In the genomic region with DNA sequence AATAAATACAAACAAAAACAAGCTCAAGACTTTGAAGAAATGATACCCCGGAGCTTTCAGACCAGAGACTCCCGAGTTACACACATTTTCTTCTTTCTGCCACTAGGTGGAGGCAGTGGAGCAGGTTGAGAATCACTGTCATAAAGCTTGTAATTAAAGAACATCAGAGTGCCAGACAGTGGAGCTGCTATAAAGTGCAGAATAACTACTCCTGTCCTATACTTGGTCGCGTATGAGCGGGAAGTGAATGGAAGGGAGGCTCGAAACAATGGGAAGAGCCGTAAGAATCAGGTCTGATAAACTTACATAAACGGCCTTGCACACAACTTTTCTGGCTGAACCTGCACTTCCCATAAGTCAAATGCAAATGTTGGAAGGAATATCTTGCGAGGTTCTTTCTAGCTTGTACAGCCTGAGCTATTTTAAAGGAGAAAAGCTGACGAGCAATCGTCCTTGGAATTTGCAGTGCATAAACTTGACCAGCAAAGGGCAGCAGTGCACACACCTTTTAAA, we compare ENCODE assay signal across 8 cellular contexts.
DNase-seq lines count a peak whose midpoint lies in the region; ATAC-seq, FAIRE-seq and TF ChIP-seq lines count a peak whose summit lies in the region.

No MANE protein-coding gene starts in this region.

- H3K4me2 ChIP-seq in GM23338 = no peak overlapping the region

- H3K9me3 Mint-ChIP-seq in GM23338 (no peaks in the 10 kb centered on the region), WTC11 (peaks cover 10% of the 10 kb centered on the region)

- no peak overlapping the region for H3K27ac Mint-ChIP-seq in GM23338
- H3K27ac Mint-ChIP-seq in WTC11 = no peak overlapping the region

- H3K36me3 ChIP-seq in GM23338 (ENCODE audit: insufficient read depth) (no peaks in the 10 kb centered on the region), pancreas (no peaks in the 10 kb centered on the region)

- H3K27me3 ChIP-seq in GM23338 (ENCODE audit: insufficient read depth) (no peaks in the 10 kb centered on the region), pancreas (no peaks in the 10 kb centered on the region)

- H2AFZ ChIP-seq in GM23338 = no peak overlapping the region

- H3K4me3 Mint-ChIP-seq in GM23338 = no peak overlapping the region
- no peak overlapping the region for H3K4me3 Mint-ChIP-seq in WTC11

- WGBS in pancreas, 2 donors = 4 to 5% methylated on average over 11 of the region's 11 CpGs

- H3K9me3 ChIP-seq in pancreas = no peaks in the 10 kb centered on the region

- H3K4me3 ChIP-seq in GM23338 (no peak overlapping the region), foreskin fibroblast (ENCODE audit: low read depth in 1 of 2, low read length in 2 of 2) (no peak overlapping the region), pancreas (no peak overlapping the region)

- FAIRE-seq in pancreas (lab: Jason Lieb, UNC) = peak; percentile 70

- H3K9me2 ChIP-seq in GM23338 (ENCODE audit: insufficient read depth) = no peaks in the 10 kb centered on the region

- DNase-seq in DMS 273 treated with DMSO at 0.1 percent for 48 hours (lab: John Stamatoyannopoulos, UW) (peak; percentile 8), GM23338 (ENCODE audit: low spot score) (peak; percentile 80), NCI-H2081 treated with DMSO at 0.1 percent for 48 hours (lab: John Stamatoyannopoulos, UW) (peak; percentile 66), WTC11 (ENCODE audit: low spot score) (peak; percentile 23), foreskin fibroblast (peak; percentile 20 to 66), pancreas (peak in 3 of 6 donors; percentile 18 to 43 (median 27))

- H4K20me1 ChIP-seq in GM23338 (replicated peaks; ENCODE audit: insufficient read depth) = no peaks in the 10 kb centered on the region

- H3K4me1 Mint-ChIP-seq in GM23338 (peaks cover 14% of the 10 kb centered on the region), WTC11 (peaks cover 7% of the 10 kb centered on the region)

- ATAC-seq in GM23338 (peak; percentile 79), WTC11 (peak; percentile 74), pancreas (peak; percentile 80 to 98 (median 90)), GM21576 (IDR thresholded peaks at IDR 0.05; ENCODE audit: unreplicated experiment) (no peak), HG03135 (IDR thresholded peaks at IDR 0.05; ENCODE audit: unreplicated experiment) (no peak)

- H3F3A ChIP-seq in GM23338 (replicated peaks; ENCODE audit: low read depth) = no peaks in the 10 kb centered on the region

- POLR2A ChIA-PET in WTC11 (lab: Charles Lee) = no interaction called here

- H3K27ac ChIP-seq in GM23338 (ENCODE audit: low read depth) (no peak overlapping the region), pancreas (no peak overlapping the region)

- no peaks in the 10 kb centered on the region for H3K36me3 Mint-ChIP-seq in GM23338 (ENCODE audit: low read depth)
- no peaks in the 10 kb centered on the region for H3K36me3 Mint-ChIP-seq in WTC11

- H3K4me1 ChIP-seq in GM23338 (ENCODE audit: insufficient read depth) (peaks cover 2% of the 10 kb centered on the region), pancreas (no peaks in the 10 kb centered on the region)

- intact Hi-C loops in pancreas (cut with DNase I) = no loop called here

- no peaks in the 10 kb centered on the region for H3K27me3 Mint-ChIP-seq in GM23338 (ENCODE audit: insufficient read depth, low read depth, poor library complexity)
- H3K27me3 Mint-ChIP-seq in WTC11 (ENCODE audit: low read depth) = no peaks in the 10 kb centered on the region; the same call in 1 of the 2 replicates

- no peaks in the 10 kb centered on the region for H3K79me2 ChIP-seq in GM23338 (replicated peaks; ENCODE audit: insufficient read depth)

- CTCF ChIA-PET in WTC11 (lab: Charles Lee) = interaction anchor here (0.7 to 2.7 kb wide), 41 partner anchors 9 to 267 kb away, joined by 3 to 40 read pairs (median 5); no protein-coding TSS in a partner anchor

- TF ChIP-seq CTCF in GM23338 (conservative IDR thresholded peaks at IDR 0.05; ENCODE audit: low read depth in 2 of 2) (peak; percentile 78 to 83), WTC11 (IDR thresholded peaks at IDR 0.05) (peak; percentile 61), foreskin fibroblast (IDR thresholded peaks at IDR 0.05; ENCODE audit: low read depth, low read length) (peak; percentile 84), pancreas (IDR thresholded peaks at IDR 0.05) (peak; percentile 51 to 70 (median 64))

TF ChIP-seq in GM23338, 12 proteins besides CTCF, POLR2A, EP300 and RAD21 (continues in another document):
- no peak for TF ChIP-seq EZH2phosphoT487 (IDR thresholded peaks at IDR 0.05; ENCODE audit: unreplicated experiment)
- TF ChIP-seq JUNB (IDR thresholded peaks at IDR 0.05; ENCODE audit: unreplicated experiment) = no peak
- TF ChIP-seq STAT1 (IDR thresholded peaks at IDR 0.05; ENCODE audit: unreplicated experiment) = no peak
- TF ChIP-seq ZNF331 (CRISPR knock-in tag; IDR thresholded peaks at IDR 0.05; ENCODE audit: low read depth) = no peak
- TF ChIP-seq, protein P1, sequence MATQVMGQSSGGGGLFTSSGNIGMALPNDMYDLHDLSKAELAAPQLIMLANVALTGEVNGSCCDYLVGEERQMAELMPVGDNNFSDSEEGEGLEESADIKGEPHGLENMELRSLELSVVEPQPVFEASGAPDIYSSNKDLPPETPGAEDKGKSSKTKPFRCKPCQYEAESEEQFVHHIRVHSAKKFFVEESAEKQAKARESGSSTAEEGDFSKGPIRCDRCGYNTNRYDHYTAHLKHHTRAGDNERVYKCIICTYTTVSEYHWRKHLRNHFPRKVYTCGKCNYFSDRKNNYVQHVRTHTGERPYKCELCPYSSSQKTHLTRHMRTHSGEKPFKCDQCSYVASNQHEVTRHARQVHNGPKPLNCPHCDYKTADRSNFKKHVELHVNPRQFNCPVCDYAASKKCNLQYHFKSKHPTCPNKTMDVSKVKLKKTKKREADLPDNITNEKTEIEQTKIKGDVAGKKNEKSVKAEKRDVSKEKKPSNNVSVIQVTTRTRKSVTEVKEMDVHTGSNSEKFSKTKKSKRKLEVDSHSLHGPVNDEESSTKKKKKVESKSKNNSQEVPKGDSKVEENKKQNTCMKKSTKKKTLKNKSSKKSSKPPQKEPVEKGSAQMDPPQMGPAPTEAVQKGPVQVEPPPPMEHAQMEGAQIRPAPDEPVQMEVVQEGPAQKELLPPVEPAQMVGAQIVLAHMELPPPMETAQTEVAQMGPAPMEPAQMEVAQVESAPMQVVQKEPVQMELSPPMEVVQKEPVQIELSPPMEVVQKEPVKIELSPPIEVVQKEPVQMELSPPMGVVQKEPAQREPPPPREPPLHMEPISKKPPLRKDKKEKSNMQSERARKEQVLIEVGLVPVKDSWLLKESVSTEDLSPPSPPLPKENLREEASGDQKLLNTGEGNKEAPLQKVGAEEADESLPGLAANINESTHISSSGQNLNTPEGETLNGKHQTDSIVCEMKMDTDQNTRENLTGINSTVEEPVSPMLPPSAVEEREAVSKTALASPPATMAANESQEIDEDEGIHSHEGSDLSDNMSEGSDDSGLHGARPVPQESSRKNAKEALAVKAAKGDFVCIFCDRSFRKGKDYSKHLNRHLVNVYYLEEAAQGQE (IDR thresholded peaks at IDR 0.05; ENCODE audit: unreplicated experiment) = no peak
- TF ChIP-seq CREB1 (CRISPR knock-in tag; IDR thresholded peaks at IDR 0.05; ENCODE audit: low read depth) = no peak
- TF ChIP-seq POLR2AphosphoS5 (IDR thresholded peaks at IDR 0.05; ENCODE audit: low read depth) = no peak
- TF ChIP-seq NANOG (IDR thresholded peaks at IDR 0.05; ENCODE audit: borderline replicate concordance) = no peak

TF ChIP-seq in WTC11, 78 proteins besides CTCF, POLR2A, EP300 and RAD21:
- no peak for TF ChIP-seq TCF7 (CRISPR knock-in tag; IDR thresholded peaks at IDR 0.05; ENCODE audit: low read depth)
- no peak for TF ChIP-seq ZNF671 (CRISPR knock-in tag; IDR thresholded peaks at IDR 0.05)
- TF ChIP-seq, protein P2, sequence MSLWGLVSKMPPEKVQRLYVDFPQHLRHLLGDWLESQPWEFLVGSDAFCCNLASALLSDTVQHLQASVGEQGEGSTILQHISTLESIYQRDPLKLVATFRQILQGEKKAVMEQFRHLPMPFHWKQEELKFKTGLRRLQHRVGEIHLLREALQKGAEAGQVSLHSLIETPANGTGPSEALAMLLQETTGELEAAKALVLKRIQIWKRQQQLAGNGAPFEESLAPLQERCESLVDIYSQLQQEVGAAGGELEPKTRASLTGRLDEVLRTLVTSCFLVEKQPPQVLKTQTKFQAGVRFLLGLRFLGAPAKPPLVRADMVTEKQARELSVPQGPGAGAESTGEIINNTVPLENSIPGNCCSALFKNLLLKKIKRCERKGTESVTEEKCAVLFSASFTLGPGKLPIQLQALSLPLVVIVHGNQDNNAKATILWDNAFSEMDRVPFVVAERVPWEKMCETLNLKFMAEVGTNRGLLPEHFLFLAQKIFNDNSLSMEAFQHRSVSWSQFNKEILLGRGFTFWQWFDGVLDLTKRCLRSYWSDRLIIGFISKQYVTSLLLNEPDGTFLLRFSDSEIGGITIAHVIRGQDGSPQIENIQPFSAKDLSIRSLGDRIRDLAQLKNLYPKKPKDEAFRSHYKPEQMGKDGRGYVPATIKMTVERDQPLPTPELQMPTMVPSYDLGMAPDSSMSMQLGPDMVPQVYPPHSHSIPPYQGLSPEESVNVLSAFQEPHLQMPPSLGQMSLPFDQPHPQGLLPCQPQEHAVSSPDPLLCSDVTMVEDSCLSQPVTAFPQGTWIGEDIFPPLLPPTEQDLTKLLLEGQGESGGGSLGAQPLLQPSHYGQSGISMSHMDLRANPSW (CRISPR knock-in tag; conservative IDR thresholded peaks at IDR 0.05; ENCODE audit: low read depth) = no peak
- no peak for TF ChIP-seq TEAD1 (CRISPR knock-in tag; IDR thresholded peaks at IDR 0.05)
- TF ChIP-seq ZNF263 (CRISPR knock-in tag; IDR thresholded peaks at IDR 0.05; ENCODE audit: low read depth) = no peak
- TF ChIP-seq, protein P3, sequence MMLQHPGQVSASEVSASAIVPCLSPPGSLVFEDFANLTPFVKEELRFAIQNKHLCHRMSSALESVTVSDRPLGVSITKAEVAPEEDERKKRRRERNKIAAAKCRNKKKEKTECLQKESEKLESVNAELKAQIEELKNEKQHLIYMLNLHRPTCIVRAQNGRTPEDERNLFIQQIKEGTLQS (CRISPR knock-in tag; conservative IDR thresholded peaks at IDR 0.05) = no peak
- TF ChIP-seq, protein P4, sequence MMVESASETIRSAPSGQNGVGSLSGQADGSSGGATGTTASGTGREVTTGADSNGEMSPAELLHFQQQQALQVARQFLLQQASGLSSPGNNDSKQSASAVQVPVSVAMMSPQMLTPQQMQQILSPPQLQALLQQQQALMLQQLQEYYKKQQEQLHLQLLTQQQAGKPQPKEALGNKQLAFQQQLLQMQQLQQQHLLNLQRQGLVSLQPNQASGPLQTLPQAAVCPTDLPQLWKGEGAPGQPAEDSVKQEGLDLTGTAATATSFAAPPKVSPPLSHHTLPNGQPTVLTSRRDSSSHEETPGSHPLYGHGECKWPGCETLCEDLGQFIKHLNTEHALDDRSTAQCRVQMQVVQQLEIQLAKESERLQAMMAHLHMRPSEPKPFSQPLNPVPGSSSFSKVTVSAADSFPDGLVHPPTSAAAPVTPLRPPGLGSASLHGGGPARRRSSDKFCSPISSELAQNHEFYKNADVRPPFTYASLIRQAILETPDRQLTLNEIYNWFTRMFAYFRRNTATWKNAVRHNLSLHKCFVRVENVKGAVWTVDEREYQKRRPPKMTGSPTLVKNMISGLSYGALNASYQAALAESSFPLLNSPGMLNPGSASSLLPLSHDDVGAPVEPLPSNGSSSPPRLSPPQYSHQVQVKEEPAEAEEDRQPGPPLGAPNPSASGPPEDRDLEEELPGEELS (CRISPR knock-in tag; IDR thresholded peaks at IDR 0.05) = no peak
- no peak for TF ChIP-seq JUN (CRISPR knock-in tag; IDR thresholded peaks at IDR 0.05)
TF ChIP-seq in WTC11: peak in this region for 0.

Comparison
In these comparisons a context has a peak if more than half of its experiments do, and no peak if none do; other contexts are left out.
1. ATAC-seq: peak in GM23338 (single experiment), WTC11 (single experiment) and pancreas (4 of 4); none in GM21576 (single experiment) and HG03135 (single experiment).
2. Peak in every context shown above with its lines, with median percentiles within 50 percentile points of each other: CTCF ChIP-seq.